In genomic region chr4:2226261-2226660, GRCh38 we compare ENCODE assay signal across 23 cellular contexts.
"Had no signal": no experiment of that assay in that cellular context is flagged by ENCODE, and none has a peak within 500 bp of the region (broad histone marks: within the 10 kb centered on the region; RNA-seq: fewer than 3 reads in every experiment).

No MANE protein-coding gene starts in this region.

- H3K4me1 Mint-ChIP-seq: IgD-negative memory B cell had no signal

- H3K27ac Mint-ChIP-seq: IgD-negative memory B cell; T-cell; T-helper 1 cell treated with Interleukin-12 subunit alpha and Interleukin-12 subunit beta and Interleukin-4 antibody, amounts not matched to agents 30 μg/mL and 1 μg/mL, for 36 hours had no signal

- H3K4me3 ChIP-seq: K562 had no signal

- H3K9me3 Mint-ChIP-seq: IgD-negative memory B cell; T-cell; T-helper 1 cell treated with Interleukin-12 subunit alpha and Interleukin-12 subunit beta and Interleukin-4 antibody, amounts not matched to agents 30 μg/mL and 1 μg/mL, for 36 hours had no signal

- H3K9me3 ChIP-seq: SK-N-SH had no signal

- DNase-seq: Kasumi-1, MM.1S, NCI-H1048, NCI-H1436, NCI-H187, NCI-H2029, NCI-H2081 treated with DMSO at 0.1 percent for 48 hours, NCI-H2171, NCI-H226, NCI-H446, NCI-H510A, NCI-H524 treated with DMSO at 0.1 percent for 48 hours, NCI-H82, SHP77, SK-N-SH, SW 1271, T-cell had no signal

- H3K27ac ChIP-seq: HL-60, KMS-11, RWPE1 had no signal

- H3K4me3 Mint-ChIP-seq: IgD-negative memory B cell; T-cell; T-helper 1 cell treated with Interleukin-12 subunit alpha and Interleukin-12 subunit beta and Interleukin-4 antibody, amounts not matched to agents 30 μg/mL and 1 μg/mL, for 36 hours had no signal

- ATAC-seq: K562 had no signal

- H3K9ac ChIP-seq: KMS-11, SK-N-SH had no signal

- H3K4me2 ChIP-seq: KMS-11, SK-N-SH had no signal

- H3K27me3 Mint-ChIP-seq: IgD-negative memory B cell, T-cell had no signal
